In the genomic region with DNA sequence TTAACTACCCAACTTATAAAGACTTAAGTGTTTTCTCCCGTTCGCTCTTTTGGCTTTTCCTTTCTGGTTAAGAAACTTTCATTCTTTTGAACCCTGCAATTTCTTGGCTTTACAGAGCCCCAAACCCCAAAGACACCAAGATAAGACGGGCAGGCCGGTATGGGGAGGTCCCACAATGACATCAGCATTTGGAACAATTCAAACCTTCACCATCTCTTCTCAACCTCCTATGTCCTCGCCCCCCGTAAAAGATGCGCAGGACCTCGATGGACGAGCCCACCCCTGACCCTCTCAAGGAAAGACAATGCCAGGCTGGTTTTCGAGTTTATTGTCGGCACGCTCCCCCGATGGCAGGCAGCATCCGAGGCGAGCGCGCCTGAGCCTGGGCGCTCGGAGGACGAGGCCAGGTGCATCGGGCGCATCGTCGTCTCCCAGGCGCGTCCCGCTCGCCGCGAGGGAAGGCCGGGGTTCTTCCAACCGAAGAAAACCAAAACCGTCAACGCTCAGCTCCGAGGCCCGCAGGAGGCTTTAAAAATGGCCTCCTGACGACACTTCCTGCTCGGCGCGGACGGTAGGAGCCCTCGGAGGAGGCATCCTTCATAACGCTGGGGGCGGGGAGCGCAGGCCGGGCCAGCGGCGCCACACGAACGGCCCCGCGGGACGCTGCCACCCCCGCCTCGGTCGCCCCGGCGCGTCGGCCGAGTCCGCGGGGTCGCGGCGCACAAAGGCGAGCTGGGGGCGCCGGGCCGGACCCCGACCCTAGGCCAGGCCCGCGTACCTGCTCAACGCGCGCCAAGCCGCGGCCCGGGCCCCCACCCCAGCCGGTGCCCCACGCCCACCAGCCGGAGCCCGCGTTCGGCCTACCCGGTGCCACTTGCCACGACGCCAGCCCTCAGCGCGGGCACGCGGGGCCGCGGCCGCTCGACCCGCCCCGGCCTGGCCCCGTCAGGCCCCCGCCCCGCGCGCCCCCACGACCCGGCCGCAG, we compare ENCODE assay signal across 1 cellular context.
TF ChIP-seq lines count a peak whose summit lies in the region.

No MANE protein-coding gene starts in this region.

TF ChIP-seq in WTC11, 78 proteins besides CTCF, POLR2A, EP300 and RAD21 (continued from another document):
- TF ChIP-seq, protein P1, sequence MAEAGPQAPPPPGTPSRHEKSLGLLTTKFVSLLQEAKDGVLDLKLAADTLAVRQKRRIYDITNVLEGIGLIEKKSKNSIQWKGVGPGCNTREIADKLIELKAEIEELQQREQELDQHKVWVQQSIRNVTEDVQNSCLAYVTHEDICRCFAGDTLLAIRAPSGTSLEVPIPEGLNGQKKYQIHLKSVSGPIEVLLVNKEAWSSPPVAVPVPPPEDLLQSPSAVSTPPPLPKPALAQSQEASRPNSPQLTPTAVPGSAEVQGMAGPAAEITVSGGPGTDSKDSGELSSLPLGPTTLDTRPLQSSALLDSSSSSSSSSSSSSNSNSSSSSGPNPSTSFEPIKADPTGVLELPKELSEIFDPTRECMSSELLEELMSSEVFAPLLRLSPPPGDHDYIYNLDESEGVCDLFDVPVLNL (CRISPR knock-in tag; IDR thresholded peaks at IDR 0.05; ENCODE audit: borderline replicate concordance, low read depth): no peak
- TF ChIP-seq, protein P2, sequence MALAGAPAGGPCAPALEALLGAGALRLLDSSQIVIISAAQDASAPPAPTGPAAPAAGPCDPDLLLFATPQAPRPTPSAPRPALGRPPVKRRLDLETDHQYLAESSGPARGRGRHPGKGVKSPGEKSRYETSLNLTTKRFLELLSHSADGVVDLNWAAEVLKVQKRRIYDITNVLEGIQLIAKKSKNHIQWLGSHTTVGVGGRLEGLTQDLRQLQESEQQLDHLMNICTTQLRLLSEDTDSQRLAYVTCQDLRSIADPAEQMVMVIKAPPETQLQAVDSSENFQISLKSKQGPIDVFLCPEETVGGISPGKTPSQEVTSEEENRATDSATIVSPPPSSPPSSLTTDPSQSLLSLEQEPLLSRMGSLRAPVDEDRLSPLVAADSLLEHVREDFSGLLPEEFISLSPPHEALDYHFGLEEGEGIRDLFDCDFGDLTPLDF (CRISPR knock-in tag; IDR thresholded peaks at IDR 0.05): no peak
- TF ChIP-seq, protein P3, sequence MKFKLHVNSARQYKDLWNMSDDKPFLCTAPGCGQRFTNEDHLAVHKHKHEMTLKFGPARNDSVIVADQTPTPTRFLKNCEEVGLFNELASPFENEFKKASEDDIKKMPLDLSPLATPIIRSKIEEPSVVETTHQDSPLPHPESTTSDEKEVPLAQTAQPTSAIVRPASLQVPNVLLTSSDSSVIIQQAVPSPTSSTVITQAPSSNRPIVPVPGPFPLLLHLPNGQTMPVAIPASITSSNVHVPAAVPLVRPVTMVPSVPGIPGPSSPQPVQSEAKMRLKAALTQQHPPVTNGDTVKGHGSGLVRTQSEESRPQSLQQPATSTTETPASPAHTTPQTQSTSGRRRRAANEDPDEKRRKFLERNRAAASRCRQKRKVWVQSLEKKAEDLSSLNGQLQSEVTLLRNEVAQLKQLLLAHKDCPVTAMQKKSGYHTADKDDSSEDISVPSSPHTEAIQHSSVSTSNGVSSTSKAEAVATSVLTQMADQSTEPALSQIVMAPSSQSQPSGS (CRISPR knock-in tag; IDR thresholded peaks at IDR 0.05; ENCODE audit: borderline replicate concordance, low read depth): no peak
- no peak for TF ChIP-seq IRF2 (CRISPR knock-in tag; IDR thresholded peaks at IDR 0.05; ENCODE audit: borderline replicate concordance, low read depth)
- no peak for TF ChIP-seq JAZF1 (CRISPR knock-in tag; IDR thresholded peaks at IDR 0.05)
- TF ChIP-seq ZNF263 (CRISPR knock-in tag; IDR thresholded peaks at IDR 0.05; ENCODE audit: low read depth): no peak
- no peak for TF ChIP-seq CBFB (CRISPR knock-in tag; IDR thresholded peaks at IDR 0.05; ENCODE audit: low read depth)
- TF ChIP-seq ZNF121 (CRISPR knock-in tag; IDR thresholded peaks at IDR 0.05): no peak
- TF ChIP-seq, protein P4, sequence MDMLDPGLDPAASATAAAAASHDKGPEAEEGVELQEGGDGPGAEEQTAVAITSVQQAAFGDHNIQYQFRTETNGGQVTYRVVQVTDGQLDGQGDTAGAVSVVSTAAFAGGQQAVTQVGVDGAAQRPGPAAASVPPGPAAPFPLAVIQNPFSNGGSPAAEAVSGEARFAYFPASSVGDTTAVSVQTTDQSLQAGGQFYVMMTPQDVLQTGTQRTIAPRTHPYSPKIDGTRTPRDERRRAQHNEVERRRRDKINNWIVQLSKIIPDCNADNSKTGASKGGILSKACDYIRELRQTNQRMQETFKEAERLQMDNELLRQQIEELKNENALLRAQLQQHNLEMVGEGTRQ (CRISPR knock-in tag; IDR thresholded peaks at IDR 0.05): no peak
- no peak for TF ChIP-seq TCF7 (CRISPR knock-in tag; IDR thresholded peaks at IDR 0.05; ENCODE audit: low read depth)
- TF ChIP-seq NR2C2 (CRISPR knock-in tag; IDR thresholded peaks at IDR 0.05): 0 out of 2 replicates have a peak, but pooled peaks have one; percentile 26
TF ChIP-seq in WTC11: peak in this region for 10.
